ENCODE assay signal across 7 cellular contexts in genomic region chr7:155195939-155196523, GRCh38.
"Had no signal": no experiment of that assay in that cellular context is flagged by ENCODE, and none has a peak within 500 bp of the region (broad histone marks: within the 10 kb centered on the region; RNA-seq: fewer than 3 reads in every experiment).

No MANE protein-coding gene starts in this region.

- H3K4me3 Mint-ChIP-seq: GM23338, H9, HFFc6 had no signal

- H3K4me3 ChIP-seq: GM23338, K562 had no signal

- DNase-seq: H9, HCEC 1CT, HFFc6, IMR-90, KG1 had no signal

- H3K27ac Mint-ChIP-seq: GM23338, H9, HFFc6 had no signal

- ATAC-seq: GM23338, K562 had no signal
